12 cellular contexts compared by ENCODE assay signal in genomic region chr3:143991713-143992112, GRCh38.
"Had no signal": no experiment of that assay in that cellular context is flagged by ENCODE, and none has a peak within 500 bp of the region (broad histone marks: within the 10 kb centered on the region; RNA-seq: fewer than 3 reads in every experiment).

No MANE protein-coding gene starts in this region.

- H3K4me1 ChIP-seq: gastroesophageal sphincter, upper lobe of right lung had no signal

- H3K9me3 ChIP-seq: gastroesophageal sphincter, ovary, upper lobe of right lung had no signal

- H3K36me3 ChIP-seq: ovary had no signal

- DNase-seq: activated effector memory CD4-positive, alpha-beta T cell treated with anti-CD3 and anti-CD28 coated beads, Interleukin-2, amount 50 U/mL, for 16 hours; activated T-cell treated with anti-CD3 and anti-CD28 coated beads, Interleukin-2, amount 50 U/mL, for 24 hours; amniotic stem cell; effector memory CD4-positive, alpha-beta T cell; kidney; ovary; stimulated activated CD4-positive, alpha-beta T cell treated with anti-CD3 and anti-CD28 coated beads, Interleukin-4, amount 100 ng/mL, for 1 hour; stimulated activated CD8-positive, alpha-beta memory T cell treated with anti-CD3 and anti-CD28 coated beads, Interleukin-4, amount 100 ng/mL, for 48 hours; stimulated activated naive CD8-positive, alpha-beta T cell treated with anti-CD3 and anti-CD28 coated beads, Interleukin-15, Interleukin-2, amounts not matched to agents 100 U/mL and 50 U/mL, for 24 hours; upper lobe of right lung had no signal

- H3K27me3 ChIP-seq: gastroesophageal sphincter, ovary, upper lobe of right lung had no signal

- FAIRE-seq: kidney had no signal

- H3K27ac ChIP-seq: gastroesophageal sphincter, ovary, upper lobe of right lung had no signal

- ATAC-seq: activated naive CD4-positive, alpha-beta T cell treated with anti-CD3 and anti-CD28 coated beads, Interleukin-2, amount 50 U/mL, for 72 hours; gastroesophageal sphincter; stimulated activated naive CD8-positive, alpha-beta T cell treated with anti-CD3 and anti-CD28 coated beads, Interleukin-15, Interleukin-2, amounts not matched to agents 100 U/mL and 50 U/mL, for 24 hours; upper lobe of right lung had no signal

- H3K4me3 ChIP-seq: gastroesophageal sphincter, ovary, upper lobe of right lung had no signal
